ENCODE assay signal across 9 cellular contexts in the genomic region with DNA sequence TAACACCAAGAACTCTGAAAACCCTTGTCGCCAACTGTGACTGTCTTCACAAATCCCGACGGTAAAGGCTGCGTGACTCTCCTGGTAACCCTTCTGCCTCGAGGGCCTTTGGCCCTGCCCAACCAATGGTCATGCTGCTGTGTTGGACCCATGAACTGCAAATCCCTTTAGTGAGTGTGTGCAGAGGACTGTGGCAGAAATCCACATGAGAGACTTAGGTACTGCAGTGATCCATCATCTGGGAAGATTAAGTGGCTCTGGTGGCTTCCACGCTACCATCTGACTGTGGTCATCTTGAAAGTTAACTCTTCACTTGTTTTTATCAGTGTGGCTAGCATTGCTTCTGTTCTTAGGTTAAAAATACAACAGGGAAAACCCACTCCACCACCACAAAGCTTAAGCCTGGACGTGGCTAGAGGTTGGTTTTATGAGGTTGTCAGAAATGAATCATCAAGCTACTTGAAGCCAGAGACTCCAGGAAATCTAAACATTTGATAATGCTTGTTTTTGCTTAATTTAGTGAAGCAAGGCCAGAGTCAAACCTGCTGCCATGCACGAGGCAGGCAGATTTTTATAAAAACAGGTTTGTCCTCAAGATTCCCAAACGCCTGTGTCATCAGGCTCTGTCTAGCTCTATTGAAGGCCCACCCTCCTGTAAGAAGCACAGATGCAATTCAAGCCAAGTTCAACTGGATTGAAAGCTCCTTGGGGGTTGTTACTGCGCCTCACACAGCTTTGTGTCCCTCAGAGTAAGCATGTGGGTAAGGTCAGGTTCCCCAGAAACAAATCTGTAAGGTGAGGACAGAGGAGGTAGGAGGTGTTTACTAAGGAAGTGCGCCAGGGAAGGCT. TPM values are rescaled to one million over a fixed set of nuclear protein-coding genes. Genes with fewer than 3 reads are reported as not detected.
DNase-seq lines count a peak whose midpoint lies in the region; ATAC-seq and TF ChIP-seq lines count a peak whose summit lies in the region.
"Had no signal": no experiment of that assay in that cellular context is flagged by ENCODE, and none has a peak within 500 bp of the region (broad histone marks: within the 10 kb centered on the region; RNA-seq: fewer than 3 reads in every experiment).

No MANE protein-coding gene starts in this region.

- TF ChIP-seq CTCF in KMS-11 (conservative IDR thresholded peaks at IDR 0.05; ENCODE audit: low read depth, low read length) = no peak
- no peak for TF ChIP-seq CTCF in choroid plexus epithelial cell (conservative IDR thresholded peaks at IDR 0.05; ENCODE audit: low read depth, low read length)

- intact Hi-C loops in Right ventricle myocardium inferior (cut with DNase I) = no loop called here

- H3K4me3 ChIP-seq in KMS-11 (IDR thresholded peaks at IDR 0.05; ENCODE audit: insufficient read depth, low read depth, low read length) = no peak overlapping the region
- H3K4me3 ChIP-seq in choroid plexus epithelial cell (ENCODE audit: low read depth, low read length) = no peak overlapping the region

- H3K4me1 ChIP-seq in KMS-11 (ENCODE audit: low read depth, poor library complexity, severe bottlenecking) = peaks cover 47% of the 10 kb centered on the region

- ATAC-seq in GM18499 (IDR thresholded peaks at IDR 0.05; ENCODE audit: insufficient read depth, unreplicated experiment) = peak; percentile 85
- peak; percentile 92 for ATAC-seq in GM21723 (IDR thresholded peaks at IDR 0.05; ENCODE audit: unreplicated experiment)
- ATAC-seq in Right ventricle myocardium inferior = no peak

- no peaks in the 10 kb centered on the region for H3K27me3 ChIP-seq in KMS-11 (ENCODE audit: insufficient read depth, low read depth)

- H3K27ac ChIP-seq in KMS-11 = peak overlapping the region; percentile 89
- H3K27ac ChIP-seq: VCaP had no signal

- peak overlapping the region; percentile 79 for H3K4me2 ChIP-seq in KMS-11

- no peaks in the 10 kb centered on the region for H3K79me2 ChIP-seq in KMS-11 (ENCODE audit: insufficient read depth, low read depth)

- no peaks in the 10 kb centered on the region for H3K36me3 ChIP-seq in KMS-11 (ENCODE audit: insufficient read depth)

- peak overlapping the region; percentile 59; the same call in 1 of the 2 replicates for H3K9ac ChIP-seq in KMS-11

- peak overlapping the region; percentile 66 for H2AFZ ChIP-seq in KMS-11 (ENCODE audit: low read depth)

- H4K20me1 ChIP-seq in KMS-11 (ENCODE audit: insufficient read depth) = no peaks in the 10 kb centered on the region

- DNase-seq in choroid plexus epithelial cell (ENCODE audit: low read depth) (peak; percentile 96), stromal cell of bone marrow (ENCODE audit: low read depth) (peak; percentile 57), NCI-H510A (lab: John Stamatoyannopoulos, UW) (no peak), Right ventricle myocardium inferior (ENCODE audit: missing footprints) (no peak), NCI-H2081 treated with DMSO at 0.1 percent for 48 hours (lab: John Stamatoyannopoulos, UW) (no peak)

RNA-seq across cellular contexts. Expression of a gene that starts 52.7 kb away (rescaled TPM):
- 20.6 TPM for total RNA-seq in Right ventricle myocardium inferior

Comparison
In these comparisons a context has a peak if more than half of its experiments do, and no peak if none do; other contexts are left out.
1. DNase-seq: peak in choroid plexus epithelial cell (single experiment) and stromal cell of bone marrow (single experiment); none in NCI-H510A (single experiment), Right ventricle myocardium inferior (single experiment) and NCI-H2081 treated with DMSO at 0.1 percent for 48 hours (single experiment).